Comparison of ENCODE assay signal across 1 cellular context in the genomic region with DNA sequence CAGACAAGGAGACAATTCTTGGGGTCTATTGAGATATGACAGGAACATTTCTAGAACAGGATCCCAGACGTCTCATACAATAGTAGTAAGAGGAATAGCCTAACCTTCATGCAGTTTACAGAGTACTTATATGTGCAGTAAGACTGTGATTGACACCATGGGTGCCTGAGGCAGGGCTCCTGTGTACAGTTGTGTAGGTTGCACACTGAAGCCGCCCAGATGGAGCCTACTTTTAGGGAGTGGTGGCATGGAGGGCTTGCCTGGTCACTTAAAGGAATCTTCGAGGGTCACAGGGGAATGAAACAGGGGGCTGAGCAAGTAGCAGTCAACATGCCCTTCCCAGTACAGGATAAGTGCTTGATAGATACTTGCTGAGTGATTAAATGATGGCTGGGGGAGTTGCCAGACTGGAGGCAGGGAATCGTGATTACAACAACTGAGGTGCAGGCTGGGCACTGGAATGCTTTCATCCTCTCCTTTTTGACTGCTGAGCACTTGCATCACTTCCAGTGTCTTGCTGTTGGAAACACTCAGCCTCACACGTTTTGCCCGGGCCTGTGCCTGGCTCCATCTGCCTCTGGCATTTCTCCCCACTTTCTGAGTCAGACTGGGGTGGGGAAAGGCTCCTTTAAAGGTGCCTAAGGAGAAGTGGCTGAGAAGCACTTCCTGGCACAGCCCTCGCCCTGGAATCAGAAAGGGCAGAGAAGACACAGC.
TF ChIP-seq lines count a peak whose summit lies in the region.

No MANE protein-coding gene starts in this region.

TF ChIP-seq in HCT116, 20 proteins besides CTCF, POLR2A, EP300 and RAD21 (continued from another document):
- TF ChIP-seq ELF1 (IDR thresholded peaks at IDR 0.05; ENCODE audit: borderline replicate concordance, low read depth) (no peak), FOSL1 (IDR thresholded peaks at IDR 0.05; ENCODE audit: low read depth) (peak; percentile 54)
